In genomic region chr5:109448838-109449237, GRCh38 we compare ENCODE assay signal across 20 cellular contexts. TPM values are rescaled to one million over a fixed set of nuclear protein-coding genes. Genes with fewer than 3 reads are reported as not detected.
DNase-seq lines count a peak whose midpoint lies in the region; ATAC-seq and TF ChIP-seq lines count a peak whose summit lies in the region.
"Had no signal": no experiment of that assay in that cellular context is flagged by ENCODE, and none has a peak within 500 bp of the region (broad histone marks: within the 10 kb centered on the region; RNA-seq: fewer than 3 reads in every experiment).

No MANE protein-coding gene starts in this region.

- no peaks in the 10 kb centered on the region for H3K27me3 Mint-ChIP-seq in MCF 10A (ENCODE audit: insufficient read depth, unreplicated experiment)

- ATAC-seq in RWPE2 (ENCODE audit: low read depth), result peak; percentile 69
- ATAC-seq in foreskin keratinocyte, result peak; percentile 76
- ATAC-seq: GM12878, HCT116 had no signal

- no peaks in the 10 kb centered on the region for H3K9me3 ChIP-seq in breast epithelium
- H3K9me3 ChIP-seq in RWPE2 (ENCODE audit: severe bottlenecking), result no peaks in the 10 kb centered on the region
- H3K9me3 ChIP-seq: BLaER1 had no signal

- no peak overlapping the region for H3K4me3 Mint-ChIP-seq in MCF 10A (ENCODE audit: unreplicated experiment)
- H3K4me3 Mint-ChIP-seq: CD14-positive monocyte; CD4-positive, alpha-beta memory T cell; HFFc6 had no signal

- no TSS peak for BruUV-seq in MCF 10A (replicated peaks; lab: Mats Ljungman, UMichigan)

- no peak overlapping the region for H3K4me3 ChIP-seq in breast epithelium
- H3K4me3 ChIP-seq in RWPE2 (ENCODE audit: severe bottlenecking), result no peak overlapping the region
- H3K4me3 ChIP-seq: BLaER1, GM12878 had no signal

- H3K27ac ChIP-seq in breast epithelium (no peak overlapping the region), RWPE2 (ENCODE audit: poor library complexity, severe bottlenecking) (no peak overlapping the region), foreskin keratinocyte (no peak overlapping the region)
- H3K27ac ChIP-seq: BLaER1, HL-60 had no signal

- peak; percentile 54 for DNase-seq in MCF 10A (ENCODE audit: unreplicated experiment)
- no peak for DNase-seq in breast epithelium (ENCODE audit: low spot score in 2 of 2)
- no peak for DNase-seq in RWPE2 (ENCODE audit: low spot score)
- DNase-seq in foreskin keratinocyte, result peak; percentile 41 to 72
- DNase-seq in NCI-H2029 treated with DMSO at 0.1 percent for 48 hours (lab: John Stamatoyannopoulos, UW), result no peak
- no peak for DNase-seq in epidermal melanocyte (ENCODE audit: insufficient read length, low spot score)
- DNase-seq in activated T-cell treated with anti-CD3 and anti-CD28 coated beads, Interleukin-2, amount 50 U/mL, for 1 hour, result no peak
- DNase-seq: 8988T; CD4-positive, alpha-beta memory T cell; DMS53; DND-41; EL; GOT3; H7; HFFc6 had no signal

- POLR2A ChIA-PET in MCF 10A (lab: Yijun Ruan, JAX), result interaction anchor here (0.6 to 2.5 kb wide), 2 partner anchors 36 to 38 kb away, joined by 3 to 16 read pairs; partner anchors contain the start of gene PJA2

- no peaks in the 10 kb centered on the region for H3K4me1 Mint-ChIP-seq in MCF 10A (ENCODE audit: insufficient read depth, unreplicated experiment)
- H3K4me1 Mint-ChIP-seq: CD4-positive, alpha-beta memory T cell had no signal

- H3K27me3 ChIP-seq in breast epithelium (no peaks in the 10 kb centered on the region), RWPE2 (ENCODE audit: insufficient read depth, poor library complexity, severe bottlenecking) (no peaks in the 10 kb centered on the region), foreskin keratinocyte (no peaks in the 10 kb centered on the region)
- H3K27me3 ChIP-seq: BLaER1 had no signal

- TF ChIP-seq CTCF in MCF 10A (IDR thresholded peaks at IDR 0.05; ENCODE audit: unreplicated experiment) (no peak), breast epithelium (IDR thresholded peaks at IDR 0.05) (no peak), RWPE2 (IDR thresholded peaks at IDR 0.05; ENCODE audit: poor library complexity, severe bottlenecking) (no peak), foreskin keratinocyte (conservative IDR thresholded peaks at IDR 0.05) (no peak)

- H3K36me3 ChIP-seq in breast epithelium, result no peaks in the 10 kb centered on the region
- no peaks in the 10 kb centered on the region for H3K36me3 ChIP-seq in RWPE2 (ENCODE audit: low read depth)
- H3K36me3 ChIP-seq: BLaER1 had no signal

- TF ChIP-seq POLR2A in breast epithelium (IDR thresholded peaks at IDR 0.05), result no peak

- CTCF ChIA-PET in MCF 10A (lab: Yijun Ruan, JAX), result interaction anchor here (2.3 kb wide), 1 partner anchor 9 kb away, joined by 8 read pairs; no protein-coding TSS in a partner anchor

- H3K27ac Mint-ChIP-seq in MCF 10A (ENCODE audit: low read depth, unreplicated experiment), result no peak overlapping the region
- H3K27ac Mint-ChIP-seq: CD4-positive, alpha-beta memory T cell; HFFc6 had no signal

- H3K4me1 ChIP-seq in breast epithelium (no peaks in the 10 kb centered on the region), RWPE2 (ENCODE audit: insufficient read depth, poor library complexity, severe bottlenecking) (peaks cover 10% of the 10 kb centered on the region), foreskin keratinocyte (peaks cover 12% of the 10 kb centered on the region)
- H3K4me1 ChIP-seq: BLaER1 had no signal

- H3K9me3 Mint-ChIP-seq in MCF 10A (ENCODE audit: unreplicated experiment), result no peaks in the 10 kb centered on the region
- H3K9me3 Mint-ChIP-seq: HFFc6 had no signal

- H3K36me3 Mint-ChIP-seq in MCF 10A (ENCODE audit: insufficient read depth, unreplicated experiment), result no peaks in the 10 kb centered on the region
- H3K36me3 Mint-ChIP-seq: CD14-positive monocyte; CD4-positive, alpha-beta memory T cell had no signal

- intact Hi-C loops in MCF 10A (cut with micrococcal nuclease), result no loop called here
- intact Hi-C loops in breast epithelium (cut with DNase I; ENCODE audit: low total_unique reads), result no loop called here

RNA-seq across cellular contexts. Expression of gene PJA2, which starts 39.1 kb away (rescaled TPM):
- total RNA-seq in MCF 10A (2022) (54.4 and 56.9 TPM in 2 replicates), breast epithelium (100 to 1,000 TPM; 103 to 136 (median 117) TPM), foreskin keratinocyte (39.0 and 41.1 TPM in 2 replicates)
- polyA plus RNA-seq in foreskin keratinocyte, result 8.8 and 10.2 TPM in 2 replicates

Comparison
In these comparisons a context has a peak if more than half of its experiments do, and no peak if none do; other contexts are left out.
1. DNase-seq: peak in MCF 10A (single experiment) and foreskin keratinocyte (2 of 2); none in breast epithelium (0 of 2), RWPE2 (single experiment), NCI-H2029 treated with DMSO at 0.1 percent for 48 hours (single experiment), epidermal melanocyte (single experiment) and activated T-cell treated with anti-CD3 and anti-CD28 coated beads, Interleukin-2, amount 50 U/mL, for 1 hour (single experiment).